ENCODE assay signal across 1 cellular context in genomic region chr5:88671408-88671807, GRCh38.
TF ChIP-seq lines count a peak whose summit lies in the region.

No MANE protein-coding gene starts in this region.

TF ChIP-seq in WTC11, 78 proteins besides CTCF, POLR2A, EP300 and RAD21 (continued from another document):
- TF ChIP-seq AFF4 (CRISPR knock-in tag; IDR thresholded peaks at IDR 0.05; ENCODE audit: borderline replicate concordance) = no peak
- TF ChIP-seq NFE2L1 (CRISPR knock-in tag; IDR thresholded peaks at IDR 0.05) = no peak
- TF ChIP-seq NR1H2 (CRISPR knock-in tag; IDR thresholded peaks at IDR 0.05) = no peak
- TF ChIP-seq ZNF423 (CRISPR knock-in tag; IDR thresholded peaks at IDR 0.05) = no peak
- TF ChIP-seq ERG (CRISPR knock-in tag; IDR thresholded peaks at IDR 0.05) = no peak
- no peak for TF ChIP-seq NR2C2 (CRISPR knock-in tag; IDR thresholded peaks at IDR 0.05)
- no peak for TF ChIP-seq ZNF512 (CRISPR knock-in tag; IDR thresholded peaks at IDR 0.05; ENCODE audit: borderline replicate concordance)
- no peak for TF ChIP-seq JAZF1 (CRISPR knock-in tag; IDR thresholded peaks at IDR 0.05)
TF ChIP-seq in WTC11: peak in this region for 0.
